8 cellular contexts compared by ENCODE assay signal in genomic region chr10:69406816-69407580, GRCh38. TPM values are rescaled to one million over a fixed set of nuclear protein-coding genes. Genes with fewer than 3 reads are reported as not detected.
A peak's percentile ranks its signal among the peaks of the same experiment; 100 is the strongest.
DNase-seq lines count a peak whose midpoint lies in the region; ATAC-seq and TF ChIP-seq lines count a peak whose summit lies in the region.
"Had no signal": no experiment of that assay in that cellular context is flagged by ENCODE, and none has a peak within 500 bp of the region (broad histone marks: within the 10 kb centered on the region; RNA-seq: fewer than 3 reads in every experiment).

No MANE protein-coding gene starts in this region.

- H3K27ac Mint-ChIP-seq in T-cell = peak overlapping the region; percentile 55 to 84

- no peaks in the 10 kb centered on the region for H3K27me3 ChIP-seq in esophagus (ENCODE audit: control insufficient read depth in 1 of 2, insufficient read depth in 2 of 2, low read length in 2 of 2)
- no peaks in the 10 kb centered on the region for H3K27me3 ChIP-seq in sigmoid colon

- in situ Hi-C loops in G401 (cut with HindIII; ENCODE audit: low sequenced_read_pairs) = no loop called here

- H3K36me3 Mint-ChIP-seq in T-cell = peaks cover 17% of the 10 kb centered on the region

- TF ChIP-seq POLR2A in sigmoid colon (IDR thresholded peaks at IDR 0.05) = no peak

- no peak for TF ChIP-seq EP300 in sigmoid colon (IDR thresholded peaks at IDR 0.05)

- no peaks in the 10 kb centered on the region for H3K9me3 Mint-ChIP-seq in T-cell
- H3K9me3 Mint-ChIP-seq: stimulated activated naive CD8-positive, alpha-beta T cell treated with anti-CD3 and anti-CD28 coated beads, Interleukin-15, amount 100 ng/mL, for 72 hours had no signal

- H3K9me3 ChIP-seq in esophagus (ENCODE audit: control insufficient read depth in 2 of 2, insufficient read depth in 1 of 2, low read depth in 1 of 2, low read length in 1 of 2) = no peaks in the 10 kb centered on the region
- no peaks in the 10 kb centered on the region for H3K9me3 ChIP-seq in sigmoid colon

- TF ChIP-seq CTCF in sigmoid colon (IDR thresholded peaks at IDR 0.05) = no peak

- CTCF ChIA-PET in T-cell (lab: Charles Lee) = interaction anchor here (0.6 to 1.9 kb wide), 7 partner anchors 14 to 231 kb away, joined by 3 to 13 read pairs (median 4); no protein-coding TSS in a partner anchor

- H3K27ac ChIP-seq in esophagus (ENCODE audit: low read depth in 2 of 2, low read length in 1 of 2) = peak overlapping the region; percentile 35 to 73
- H3K27ac ChIP-seq in sigmoid colon = peak overlapping the region; percentile 88 to 97 (median 94)

- DNase-seq in G401 (ENCODE audit: low spot score) (peak; percentile 66), T-cell (peak in 1 of 34 experiments; percentile 8), sigmoid colon (no peak), midbrain (lab: John Stamatoyannopoulos, UW) (no peak), NCI-H2171 (lab: John Stamatoyannopoulos, UW) (no peak), islet precursor cell (no peak)

- peaks cover 17 to 25% (median 21%) of the 10 kb centered on the region in 3 donors for H3K4me1 Mint-ChIP-seq in T-cell

- intact Hi-C loops in sigmoid colon (cut with DNase I) = loop anchor here (10.0 kb wide), 1 partner anchor 228 kb away; the partner anchor contains the start of gene FAM241B

- ATAC-seq in T-cell (replicated peaks in 1 of 4) = no peak
- ATAC-seq: stimulated activated naive CD8-positive, alpha-beta T cell treated with anti-CD3 and anti-CD28 coated beads, Interleukin-15, amount 100 ng/mL, for 72 hours had no signal

- POLR2A ChIA-PET in T-cell (lab: Charles Lee) = interaction anchor here in 1 of 2 donors (0.5 to 0.7 kb wide), 4 partner anchors 17 to 859 kb away, joined by 3 to 17 read pairs (median 4); no protein-coding TSS in a partner anchor

- WGBS in esophagus, 2 donors = 66 to 68% methylated on average over 6 of the region's 6 CpGs
- WGBS in sigmoid colon, 2 donors = 78 to 80% methylated on average over 6 of the region's 6 CpGs

- no peak overlapping the region for H3K4me3 ChIP-seq in esophagus (ENCODE audit: low read depth in 1 of 2, low read length in 2 of 2)
- no peak overlapping the region for H3K4me3 ChIP-seq in sigmoid colon

- H3K4me1 ChIP-seq in esophagus (ENCODE audit: control insufficient read depth in 2 of 2, insufficient read depth in 2 of 2, low read length in 1 of 2) = peaks cover 7 to 10% of the 10 kb centered on the region in 2 donors
- peaks cover 0 to 93% (median 79%) of the 10 kb centered on the region in 4 donors for H3K4me1 ChIP-seq in sigmoid colon

- H3K27me3 Mint-ChIP-seq in T-cell = no peaks in the 10 kb centered on the region
- H3K27me3 Mint-ChIP-seq: stimulated activated naive CD8-positive, alpha-beta T cell treated with anti-CD3 and anti-CD28 coated beads, Interleukin-15, amount 100 ng/mL, for 72 hours had no signal

- H3K4me3 Mint-ChIP-seq in T-cell = no peak overlapping the region

- H3K36me3 ChIP-seq in esophagus (ENCODE audit: control insufficient read depth in 2 of 2, insufficient read depth in 2 of 2, low read length in 1 of 2) = peaks cover 0 to 8% of the 10 kb centered on the region in 2 donors
- peaks cover 14 to 46% (median 18%) of the 10 kb centered on the region in 4 donors for H3K36me3 ChIP-seq in sigmoid colon

RNA-seq across cellular contexts. Expression of gene TACR2, which starts 9.7 kb away (rescaled TPM):
- total RNA-seq in G401 (2014; rRNA removed; shearing (Covaris generic)) = not detected in 2 replicates
- not detected for total RNA-seq in T-cell
- 1 to 10 TPM; 5.8 to 9.6 TPM for polyA plus RNA-seq in esophagus
- 100 to 1,000 TPM; 161 to 184 (median 170) TPM for total RNA-seq in sigmoid colon
- 10 to 100 TPM in 1 of 3 donors, 1 to 10 TPM in 1, not detected in 1; 6.0 to 14.4 TPM for polyA plus RNA-seq in sigmoid colon

RNA-seq across cellular contexts. Expression of gene TSPAN15, which starts 44.3 kb away (rescaled TPM):
- 10.2 and 14.6 TPM in 2 replicates for total RNA-seq in G401 (2014; rRNA removed; shearing (Covaris generic))
- 1 to 10 TPM; 2.9 to 8.2 (median 6.2) TPM for total RNA-seq in T-cell
- polyA plus RNA-seq in esophagus = 10 to 100 TPM in 1 of 2 donors, 1 to 10 TPM in 1; 8.0 to 23.8 TPM
- 10 to 100 TPM; 55.4 to 76.4 (median 67.4) TPM for total RNA-seq in sigmoid colon
- 100 to 1,000 TPM in 1 of 3 donors, 10 to 100 TPM in 2; 43.0 to 100 (median 70.9) TPM for polyA plus RNA-seq in sigmoid colon

Comparison
In these comparisons a context has a peak if more than half of its experiments do, and no peak if none do; other contexts are left out.
1. RNA of gene TACR2, which starts 9.7 kb away (total RNA-seq): 161 to 184 TPM in sigmoid colon; not detected in T-cell and not detected in G401; every median in the first group is over 100 times any median in the second.